ENCODE assay signal across 8 cellular contexts in genomic region chr4:67545199-67545995, GRCh38. TPM values are rescaled to one million over a fixed set of nuclear protein-coding genes. Genes with fewer than 3 reads are reported as not detected.
DNase-seq lines count a peak whose midpoint lies in the region; ATAC-seq and TF ChIP-seq lines count a peak whose summit lies in the region.

CENPC (minus strand) TSS chr4:67545503; CDS start chr4:67545355, 148 bp downstream.

- H3K9me3 Mint-ChIP-seq in activated CD4-positive, alpha-beta T cell treated with anti-CD3 and anti-CD28 coated beads for 36 hours (ENCODE audit: low read depth) = no peaks in the 10 kb centered on the region

- no peak for TF ChIP-seq CTCF in choroid plexus epithelial cell (conservative IDR thresholded peaks at IDR 0.05; ENCODE audit: low read depth, low read length)

- ATAC-seq in HG03442 (IDR thresholded peaks at IDR 0.05; ENCODE audit: unreplicated experiment) = peak; percentile 96
- ATAC-seq in activated CD4-positive, alpha-beta T cell treated with anti-CD3 and anti-CD28 coated beads for 36 hours = peak; percentile 98

- peaks cover 32% of the 10 kb centered on the region for H3K4me1 Mint-ChIP-seq in activated CD4-positive, alpha-beta T cell treated with anti-CD3 and anti-CD28 coated beads for 36 hours

- peaks cover 31% of the 10 kb centered on the region for H3K36me3 Mint-ChIP-seq in activated CD4-positive, alpha-beta T cell treated with anti-CD3 and anti-CD28 coated beads for 36 hours (ENCODE audit: low read depth)

- H3K27ac Mint-ChIP-seq in activated CD4-positive, alpha-beta T cell treated with anti-CD3 and anti-CD28 coated beads for 36 hours = peak within 1 kb of the TSS; percentile 98

- DNase-seq in Ammon's horn (ENCODE audit: low spot score) (peak; percentile 98), GM19238 (ENCODE audit: insufficient read length, low spot score) (peak; percentile 74), NCI-H524 (lab: John Stamatoyannopoulos, UW) (peak; percentile 94 to 97), choroid plexus epithelial cell (ENCODE audit: low read depth) (peak; percentile 99), kidney tubule cell (ENCODE audit: low spot score) (peak; percentile 99)
- DNase-seq in activated CD4-positive, alpha-beta T cell treated with anti-CD3 and anti-CD28 coated beads for 36 hours = peak; percentile 97
- peak; percentile 77 to 94 (median 89) for DNase-seq in stimulated activated CD4-positive, alpha-beta T cell treated with anti-CD3 and anti-CD28 coated beads, Interleukin-1b, Interleukin-23, amount 100 ng/mL, for 24 hours (ENCODE audit: low read depth in 4 of 4, low spot score in 1 of 4)

- H3K27me3 Mint-ChIP-seq in activated CD4-positive, alpha-beta T cell treated with anti-CD3 and anti-CD28 coated beads for 36 hours = no peaks in the 10 kb centered on the region

- intact Hi-C loops in activated CD4-positive, alpha-beta T cell treated with anti-CD3 and anti-CD28 coated beads for 36 hours (cut with DNase I, micrococcal nuclease) = loop anchor here (1.0 to 10.0 kb wide), 7 partner anchors 22 to 829 kb away; partner anchors contain the start of gene UBA6 (in 2 of the 2)

- peak within 1 kb of the TSS; percentile 83 for H3K4me3 ChIP-seq in choroid plexus epithelial cell (ENCODE audit: low read depth, low read length)

- CTCF ChIA-PET in activated CD4-positive, alpha-beta T cell treated with anti-CD3 and anti-CD28 coated beads for 36 hours (lab: Charles Lee) = interaction anchor here (1.0 to 1.8 kb wide), 5 partner anchors 10 to 630 kb away, joined by 3 to 6 read pairs (median 4); no protein-coding TSS in a partner anchor

- H3K4me3 Mint-ChIP-seq in activated CD4-positive, alpha-beta T cell treated with anti-CD3 and anti-CD28 coated beads for 36 hours = peak within 1 kb of the TSS; percentile 92

- POLR2A ChIA-PET in activated CD4-positive, alpha-beta T cell treated with anti-CD3 and anti-CD28 coated beads for 36 hours (lab: Charles Lee) = interaction anchor here (0.6 to 1.5 kb wide), 6 partner anchors 21 to 788 kb away, joined by 3 to 4 read pairs (median 3); no protein-coding TSS in a partner anchor

RNA-seq across cellular contexts. Expression of gene CENPC, which starts in this region (rescaled TPM):
- 10 to 100 TPM; 30.3 to 33.1 TPM for total RNA-seq in activated CD4-positive, alpha-beta T cell treated with anti-CD3 and anti-CD28 coated beads for 36 hours

Comparison
In these comparisons a context has a peak if more than half of its experiments do, and no peak if none do; other contexts are left out.
1. Peak in every context shown above with its lines: DNase-seq, ATAC-seq and H3K4me3 ChIP-seq.